ENCODE assay signal across 35 cellular contexts in genomic region chr13:113737803-113738202, GRCh38. TPM values are rescaled to one million over a fixed set of nuclear protein-coding genes. Genes with fewer than 3 reads are reported as not detected.
"Had no signal": no experiment of that assay in that cellular context is flagged by ENCODE, and none has a peak within 500 bp of the region (broad histone marks: within the 10 kb centered on the region; RNA-seq: fewer than 3 reads in every experiment).

No MANE protein-coding gene starts in this region.

- H3K36me3 ChIP-seq: ascending aorta, cardiac muscle cell had no signal

- H3K27ac Mint-ChIP-seq: activated B cell treated with CpG ODN at 0.5 μM for 24 hours; activated CD4-positive, alpha-beta memory T cell treated with anti-CD3 and anti-CD28 coated beads for 36 hours; activated CD4-positive, alpha-beta T cell treated with anti-CD3 and anti-CD28 coated beads, Interleukin-2, amount 10 ng/mL, durations not matched to agents 24 days and 14 days; activated CD8-positive, alpha-beta memory T cell treated with anti-CD3 and anti-CD28 coated beads, Interleukin-2, amount 10 ng/mL, durations not matched to agents 7 days and 5 days; activated CD8-positive, alpha-beta T cell treated with anti-CD3 and anti-CD28 coated beads for 36 hours; activated naive CD4-positive, alpha-beta T cell treated with anti-CD3 and anti-CD28 coated beads, Interleukin-2, amount 10 ng/mL, durations not matched to agents 7 days and 5 days; activated naive CD4-positive, alpha-beta T cell treated with anti-CD3 and anti-CD28 coated beads, Interleukin-2, amount 50 U/mL, for 24 hours; activated naive CD8-positive, alpha-beta T cell; activated naive CD8-positive, alpha-beta T cell treated with anti-CD3 and anti-CD28 coated beads, Interleukin-2, amount 10 ng/mL, durations not matched to agents 7 days and 5 days; activated naive CD8-positive, alpha-beta T cell treated with anti-CD3 and anti-CD28 coated beads, Interleukin-2, amount 50 U/mL, for 24 hours; activated T-cell treated with anti-CD3 and anti-CD28 coated beads, Interleukin-2, amount 50 U/mL, for 24 hours; activated T-helper 2 cell treated with anti-CD3 and anti-CD28 coated beads, Interferon-gamma antibody, Interleukin-2, Interleukin-4, amounts not matched to agents 10 μg/mL and 5 μg/mL and 100 μg/mL, durations not matched to agents 14 hours and 24 hours and 36 hours; brain; T-helper 1 cell treated with Interleukin-12 subunit alpha and Interleukin-12 subunit beta and Interleukin-4 antibody, amounts not matched to agents 30 μg/mL and 1 μg/mL, for 36 hours; T-helper 2 cell treated with Interferon-gamma antibody and Interleukin-4, amounts not matched to agents 5 μg/mL and 100 μg/mL, for 36 hours had no signal

- H3K27ac ChIP-seq: ascending aorta, cardiac muscle cell, VCaP had no signal

- H3K9me3 Mint-ChIP-seq: activated B cell treated with CpG ODN at 0.5 μM for 24 hours; activated CD8-positive, alpha-beta T cell treated with anti-CD3 and anti-CD28 coated beads for 36 hours; activated naive CD4-positive, alpha-beta T cell treated with anti-CD3 and anti-CD28 coated beads, Interleukin-2, amount 50 U/mL, for 24 hours; activated naive CD8-positive, alpha-beta T cell treated with anti-CD3 and anti-CD28 coated beads, Interleukin-2, amount 10 ng/mL, durations not matched to agents 7 days and 5 days; activated naive CD8-positive, alpha-beta T cell treated with anti-CD3 and anti-CD28 coated beads, Interleukin-2, amount 50 U/mL, for 24 hours; activated T-cell treated with anti-CD3 and anti-CD28 coated beads, Interleukin-2, amount 50 U/mL, for 24 hours; activated T-helper 2 cell treated with anti-CD3 and anti-CD28 coated beads, Interferon-gamma antibody, Interleukin-2, Interleukin-4, amounts not matched to agents 10 μg/mL and 5 μg/mL and 100 μg/mL, durations not matched to agents 14 hours and 24 hours and 36 hours; T-helper 1 cell treated with Interleukin-12 subunit alpha and Interleukin-12 subunit beta and Interleukin-4 antibody, amounts not matched to agents 30 μg/mL and 1 μg/mL, for 36 hours had no signal

- ATAC-seq: activated CD8-positive, alpha-beta memory T cell treated with anti-CD3 and anti-CD28 coated beads, Interleukin-2, amount 10 ng/mL, durations not matched to agents 7 days and 5 days; activated CD8-positive, alpha-beta T cell treated with anti-CD3 and anti-CD28 coated beads for 36 hours; activated naive CD8-positive, alpha-beta T cell treated with anti-CD3 and anti-CD28 coated beads, Interleukin-2, amount 50 U/mL, for 24 hours had no signal

- H3K27me3 ChIP-seq: cardiac muscle cell had no signal

- H3K36me3 Mint-ChIP-seq: activated CD4-positive, alpha-beta memory T cell treated with anti-CD3 and anti-CD28 coated beads for 36 hours; activated CD8-positive, alpha-beta memory T cell treated with anti-CD3 and anti-CD28 coated beads, Interleukin-2, amount 10 ng/mL, durations not matched to agents 7 days and 5 days; activated naive CD4-positive, alpha-beta T cell treated with anti-CD3 and anti-CD28 coated beads, Interleukin-2, amount 10 ng/mL, durations not matched to agents 7 days and 5 days; activated naive CD4-positive, alpha-beta T cell treated with anti-CD3 and anti-CD28 coated beads, Interleukin-2, amount 50 U/mL, for 24 hours; activated naive CD8-positive, alpha-beta T cell; activated naive CD8-positive, alpha-beta T cell treated with anti-CD3 and anti-CD28 coated beads, Interleukin-2, amount 10 ng/mL, durations not matched to agents 7 days and 5 days; brain had no signal

- H3K4me1 ChIP-seq: ascending aorta had no signal

- FAIRE-seq: TTC549 had no signal

- H3K4me3 Mint-ChIP-seq: activated B cell treated with CpG ODN at 0.5 μM for 24 hours; activated CD4-positive, alpha-beta memory T cell treated with anti-CD3 and anti-CD28 coated beads for 36 hours; activated CD4-positive, alpha-beta T cell treated with anti-CD3 and anti-CD28 coated beads, Interleukin-2, amount 10 ng/mL, durations not matched to agents 24 days and 14 days; activated CD8-positive, alpha-beta memory T cell treated with anti-CD3 and anti-CD28 coated beads, Interleukin-2, amount 10 ng/mL, durations not matched to agents 7 days and 5 days; activated CD8-positive, alpha-beta T cell treated with anti-CD3 and anti-CD28 coated beads for 36 hours; activated naive CD4-positive, alpha-beta T cell treated with anti-CD3 and anti-CD28 coated beads, Interleukin-2, amount 10 ng/mL, durations not matched to agents 7 days and 5 days; activated naive CD4-positive, alpha-beta T cell treated with anti-CD3 and anti-CD28 coated beads, Interleukin-2, amount 50 U/mL, for 24 hours; activated naive CD8-positive, alpha-beta T cell; activated naive CD8-positive, alpha-beta T cell treated with anti-CD3 and anti-CD28 coated beads, Interleukin-2, amount 10 ng/mL, durations not matched to agents 7 days and 5 days; activated T-cell treated with anti-CD3 and anti-CD28 coated beads, Interleukin-2, amount 50 U/mL, for 24 hours; brain; T-helper 1 cell treated with Interleukin-12 subunit alpha and Interleukin-12 subunit beta and Interleukin-4 antibody, amounts not matched to agents 30 μg/mL and 1 μg/mL, for 36 hours; T-helper 2 cell treated with Interferon-gamma antibody and Interleukin-4, amounts not matched to agents 5 μg/mL and 100 μg/mL, for 36 hours had no signal

- H3K9me3 ChIP-seq: ascending aorta had no signal

- DNase-seq: activated B cell treated with CpG ODN at 0.5 μM for 24 hours; activated CD4-positive, alpha-beta memory T cell treated with anti-CD3 and anti-CD28 coated beads for 36 hours; activated CD4-positive, alpha-beta T cell treated with anti-CD3 and anti-CD28 coated beads for 4 hours; activated CD4-positive, alpha-beta T cell treated with anti-CD3 and anti-CD28 coated beads, Interleukin-2, amount 10 ng/mL, durations not matched to agents 24 days and 14 days; activated CD4-positive, alpha-beta T cell treated with anti-CD3 and anti-CD28 coated beads, Interleukin-2, amount 50 U/mL, for 1 hour; activated CD4-positive, alpha-beta T cell treated with anti-CD3 and anti-CD28 coated beads, Interleukin-2, amount 50 U/mL, for 4 hours; activated CD4-positive, CD25-positive, alpha-beta regulatory T cell treated with anti-CD3 and anti-CD28 coated beads, Interleukin-2, amount 50 U/mL, for 72 hours; activated CD8-positive, alpha-beta memory T cell treated with anti-CD3 and anti-CD28 coated beads for 24 hours; activated CD8-positive, alpha-beta memory T cell treated with anti-CD3 and anti-CD28 coated beads, Interleukin-2, amount 10 ng/mL, durations not matched to agents 7 days and 5 days; activated CD8-positive, alpha-beta memory T cell treated with anti-CD3 and anti-CD28 coated beads, Interleukin-2, amount 50 U/mL, for 48 hours; activated CD8-positive, alpha-beta T cell treated with anti-CD3 and anti-CD28 coated beads for 36 hours; activated effector memory CD4-positive, alpha-beta T cell treated with Interleukin-2 at 50 U/mL for 16 hours; activated gamma-delta T cell; activated naive CD4-positive, alpha-beta T cell treated with anti-CD3 and anti-CD28 coated beads, Interleukin-2, amount 10 ng/mL, durations not matched to agents 7 days and 5 days; activated naive CD4-positive, alpha-beta T cell treated with Interleukin-2 at 50 U/mL for 16 hours; activated naive CD8-positive, alpha-beta T cell treated with anti-CD3 and anti-CD28 coated beads, Interleukin-2, amount 10 ng/mL, durations not matched to agents 7 days and 5 days; activated naive CD8-positive, alpha-beta T cell treated with anti-CD3 and anti-CD28 coated beads, Interleukin-2, amount 50 U/mL, for 24 hours; activated T-cell treated with anti-CD3 and anti-CD28 coated beads, Interleukin-2, amount 50 U/mL, for 24 hours; activated T-cell treated with anti-CD3 and anti-CD28 coated beads, Interleukin-2, amount 50 U/mL, for 48 hours; amygdala; anterior cingulate cortex; central memory CD4-positive, alpha-beta T cell; T-helper 1 cell; T-helper 2 cell; T-helper 9 cell had no signal

- H3K4me3 ChIP-seq: ascending aorta, cardiac muscle cell had no signal

RNA-seq across cellular contexts. Expression of gene TMEM255B, which starts 21.2 kb away (rescaled TPM):
- total RNA-seq: cardiac muscle cell had no signal
